Comparison of ENCODE assay signal across 25 cellular contexts in genomic region chr19:49415810-49416200, GRCh38. TPM values are rescaled to one million over a fixed set of nuclear protein-coding genes. Genes with fewer than 3 reads are reported as not detected.
DNase-seq lines count a peak whose midpoint lies in the region; FAIRE-seq and TF ChIP-seq lines count a peak whose summit lies in the region.
"Had no signal": no experiment of that assay in that cellular context is flagged by ENCODE, and none has a peak within 500 bp of the region (broad histone marks: within the 10 kb centered on the region; RNA-seq: fewer than 3 reads in every experiment).

No MANE protein-coding gene starts in this region.

- peak overlapping the region in 9 of 11 experiments; percentile 40 to 78 (median 72); a peak in 13 of 22 replicates for H3K9ac ChIP-seq in BLaER1 treated with 17β-estradiol and CSF1 and Interleukin-3, amounts not matched to agents 10 nM and 100 nM

- H2AFZ ChIP-seq in OCI-LY7 (ENCODE audit: low read length) (peak overlapping the region; percentile 45), osteoblast (ENCODE audit: low read length) (no peak overlapping the region)

- TF ChIP-seq CTCF in OCI-LY7 (conservative IDR thresholded peaks at IDR 0.05; ENCODE audit: low read length) (no peak), osteoblast (IDR thresholded peaks at IDR 0.05; ENCODE audit: extremely low read depth, low read depth, low read length) (no peak), osteocyte (IDR thresholded peaks at IDR 0.05) (no peak), glutamatergic neuron (IDR thresholded peaks at IDR 0.05; ENCODE audit: partially characterized antibody, unreplicated experiment) (no peak), esophagus squamous epithelium (IDR thresholded peaks at IDR 0.05) (no peak)

- DNase-seq in GM12891 (ENCODE audit: insufficient read length, low spot score): no peak
- DNase-seq in OCI-LY7 (ENCODE audit: low spot score): no peak
- peak; percentile 76 for DNase-seq in osteoblast (ENCODE audit: insufficient read length, low spot score, missing footprints)
- no peak for DNase-seq in osteocyte (ENCODE audit: extremely low spot score, unreplicated experiment)
- DNase-seq in glutamatergic neuron: no peak
- no peak for DNase-seq in esophagus squamous epithelium (lab: John Stamatoyannopoulos, UW)
- DNase-seq: Caco-2; NCI-H1092 treated with DMSO at 0.1 percent for 48 hours; NCI-H146; NCI-H2029; NCI-H2227 treated with DMSO at 0.1 percent for 48 hours; NCI-H510A; NK-92 treated with Interleukin-12 subunit alpha and Interleukin-12 subunit beta, amount 100 ng/mL, for 24 hours; OCI-M1; SJCRH30; T-helper 1 cell had no signal

- peaks cover 1% of the 10 kb centered on the region for H3K4me1 Mint-ChIP-seq in osteocyte (ENCODE audit: unreplicated experiment)
- H3K4me1 Mint-ChIP-seq in glutamatergic neuron (ENCODE audit: low read depth, unreplicated experiment): peaks cover 10% of the 10 kb centered on the region

- H3K36me3 Mint-ChIP-seq in osteocyte (ENCODE audit: unreplicated experiment): no peaks in the 10 kb centered on the region
- no peaks in the 10 kb centered on the region for H3K36me3 Mint-ChIP-seq in glutamatergic neuron (ENCODE audit: unreplicated experiment)
- H3K36me3 Mint-ChIP-seq: CD4-positive, alpha-beta memory T cell had no signal

- H3K4me3 Mint-ChIP-seq in osteocyte (ENCODE audit: unreplicated experiment) (no peak overlapping the region), glutamatergic neuron (ENCODE audit: unreplicated experiment) (no peak overlapping the region)
- H3K4me3 Mint-ChIP-seq: CD4-positive, alpha-beta memory T cell had no signal

- H3K9me3 ChIP-seq in BLaER1 treated with 17β-estradiol and CSF1 and Interleukin-3, amounts not matched to agents 10 nM and 100 nM (replicated peaks in 1 of 11): peaks cover 0 to 3% (median under 1%) of the 10 kb centered on the region in 11 experiments; a peak in 8 of 22 replicates
- H3K9me3 ChIP-seq in OCI-LY7 (ENCODE audit: low read length) (no peaks in the 10 kb centered on the region), osteoblast (ENCODE audit: low read depth, low read length) (no peaks in the 10 kb centered on the region), esophagus squamous epithelium (no peaks in the 10 kb centered on the region)
- H3K9me3 ChIP-seq: BE2C, Caco-2, SJCRH30 had no signal

- peak; percentile 40 for FAIRE-seq in GM12891 (lab: Jason Lieb, UNC)
- FAIRE-seq: G401.6, GM19239, RCC 7860 had no signal

- intact Hi-C loops in OCI-LY7 (cut with micrococcal nuclease; ENCODE audit: unreplicated experiment) (no loop called here), esophagus squamous epithelium (cut with DNase I) (no loop called here)

- H3K4me1 ChIP-seq in BLaER1 treated with 17β-estradiol and CSF1 and Interleukin-3, amounts not matched to agents 10 nM and 100 nM: peaks cover 82 to 93% (median 87%) of the 10 kb centered on the region in 10 experiments
- H3K4me1 ChIP-seq in OCI-LY7 (ENCODE audit: insufficient read depth, low read length, poor library complexity, severe bottlenecking): peaks cover 60% of the 10 kb centered on the region
- peaks cover 12% of the 10 kb centered on the region for H3K4me1 ChIP-seq in osteoblast (ENCODE audit: insufficient read depth, low read length)
- H3K4me1 ChIP-seq in esophagus squamous epithelium: peaks cover 0 to 5% (median 1%) of the 10 kb centered on the region in 3 donors
- H3K4me1 ChIP-seq: SJCRH30 had no signal

- H3K79me2 ChIP-seq in OCI-LY7 (ENCODE audit: insufficient read depth, low read depth, low read length) (no peaks in the 10 kb centered on the region), osteoblast (ENCODE audit: insufficient read depth, low read length) (no peaks in the 10 kb centered on the region)

- H3K4me2 ChIP-seq in BLaER1 treated with 17β-estradiol and CSF1 and Interleukin-3, amounts not matched to agents 10 nM and 100 nM: peak overlapping the region; percentile 79 to 99 (median 93)
- H3K4me2 ChIP-seq in OCI-LY7 (ENCODE audit: low read length) (peak overlapping the region; percentile 39; the same call in 1 of the 2 replicates), osteoblast (ENCODE audit: insufficient read depth, low read length) (no peak overlapping the region)

- peaks cover 44% of the 10 kb centered on the region for H3K27me3 Mint-ChIP-seq in osteocyte (ENCODE audit: unreplicated experiment)
- H3K27me3 Mint-ChIP-seq in glutamatergic neuron (ENCODE audit: unreplicated experiment): peaks cover 17% of the 10 kb centered on the region

- no peaks in the 10 kb centered on the region for H4K20me1 ChIP-seq in BLaER1 treated with 17β-estradiol and CSF1 and Interleukin-3, amounts not matched to agents 10 nM and 100 nM
- H4K20me1 ChIP-seq in OCI-LY7 (ENCODE audit: insufficient read depth, low read length) (no peaks in the 10 kb centered on the region), osteoblast (ENCODE audit: insufficient read depth, low read length) (no peaks in the 10 kb centered on the region)

- H3K9me3 Mint-ChIP-seq in osteocyte (ENCODE audit: unreplicated experiment) (no peaks in the 10 kb centered on the region), glutamatergic neuron (ENCODE audit: unreplicated experiment) (peaks cover 1% of the 10 kb centered on the region)
- H3K9me3 Mint-ChIP-seq: CD4-positive, alpha-beta memory T cell had no signal

- CTCF ChIA-PET in OCI-LY7 (lab: Charles Lee; ENCODE audit: unreplicated experiment): no interaction called here

- 80 to 83% methylated on average over 2 of the region's 2 CpGs for WGBS in esophagus squamous epithelium, 2 donors

- H3K9me2 ChIP-seq in OCI-LY7 (ENCODE audit: insufficient read depth, low read length): no peaks in the 10 kb centered on the region

- H3K4me3 ChIP-seq in BLaER1 treated with 17β-estradiol and CSF1 and Interleukin-3, amounts not matched to agents 10 nM and 100 nM: peak overlapping the region in 4 of 10 experiments; percentile 12 to 43 (median 28); a peak in 2 of 20 replicates
- H3K4me3 ChIP-seq in OCI-LY7 (ENCODE audit: low read depth, low read length, poor library complexity, severe bottlenecking): no peak overlapping the region
- no peak overlapping the region for H3K4me3 ChIP-seq in osteoblast (ENCODE audit: insufficient read depth, low read length)
- H3K4me3 ChIP-seq in esophagus squamous epithelium: no peak overlapping the region
- H3K4me3 ChIP-seq: SJCRH30 had no signal

- TF ChIP-seq POLR2A in GM12891 (IDR thresholded peaks at IDR 0.05; ENCODE audit: low read depth, low read length): no peak
- TF ChIP-seq POLR2A in esophagus squamous epithelium (IDR thresholded peaks at IDR 0.05): no peak

- no peak overlapping the region for H3K27ac Mint-ChIP-seq in osteocyte (ENCODE audit: unreplicated experiment)
- no peak overlapping the region for H3K27ac Mint-ChIP-seq in glutamatergic neuron (ENCODE audit: unreplicated experiment)

- peak overlapping the region; percentile 12 to 86 (median 80); a peak in 21 of 22 replicates for H3K27ac ChIP-seq in BLaER1 treated with 17β-estradiol and CSF1 and Interleukin-3, amounts not matched to agents 10 nM and 100 nM
- H3K27ac ChIP-seq in OCI-LY7 (ENCODE audit: low read depth, low read length, poor library complexity, severe bottlenecking) (no peak overlapping the region), osteoblast (ENCODE audit: low read depth, low read length) (no peak overlapping the region), esophagus squamous epithelium (no peak overlapping the region)
- H3K27ac ChIP-seq: SJCRH30 had no signal

- POLR2A ChIA-PET in OCI-LY7 (lab: Charles Lee): no interaction called here

- H3K36me3 ChIP-seq in BLaER1 treated with 17β-estradiol and CSF1 and Interleukin-3, amounts not matched to agents 10 nM and 100 nM: no peaks in the 10 kb centered on the region
- no peaks in the 10 kb centered on the region for H3K36me3 ChIP-seq in OCI-LY7 (ENCODE audit: insufficient read depth, low read length)
- H3K36me3 ChIP-seq in osteoblast (ENCODE audit: insufficient read depth, low read length): no peaks in the 10 kb centered on the region
- H3K36me3 ChIP-seq in esophagus squamous epithelium: no peaks in the 10 kb centered on the region
- H3K36me3 ChIP-seq: BE2C, SJCRH30 had no signal

- H3K27me3 ChIP-seq in BLaER1 treated with 17β-estradiol and CSF1 and Interleukin-3, amounts not matched to agents 10 nM and 100 nM: peaks cover 14 to 23% (median 19%) of the 10 kb centered on the region in 11 experiments
- H3K27me3 ChIP-seq in osteoblast (ENCODE audit: insufficient read depth, low read length): peaks cover 34% of the 10 kb centered on the region
- peaks cover 0 to 61% (median under 1%) of the 10 kb centered on the region in 4 donors for H3K27me3 ChIP-seq in esophagus squamous epithelium

- no TSS peak for BruUV-seq in OCI-LY7 (replicated peaks; lab: Mats Ljungman, UMichigan)

TF ChIP-seq in GM12891, 5 proteins besides CTCF, POLR2A, EP300 and RAD21 (continues in another document):
- TF ChIP-seq POLR2AphosphoS5 (IDR thresholded peaks at IDR 0.05; ENCODE audit: low read depth, low read length): no peak

RNA-seq across cellular contexts. Expression of gene PTH2, which starts 7.4 kb away (rescaled TPM):
- not detected for polyA plus RNA-seq in GM12891 (2012; ENCODE audit: low read depth, missing spikeins)
- total RNA-seq in OCI-LY7 (2014; rRNA removed; shearing (Covaris generic)): 0.66 TPM in 1 of 2 replicates, not detected in the other
- 1.7 TPM in 1 of 2 replicates, not detected in the other for total RNA-seq in OCI-LY7 (2022)
- not detected in 2 replicates for total RNA-seq in osteoblast
- not detected in 2 replicates for total RNA-seq in osteocyte
- total RNA-seq in glutamatergic neuron (ENCODE audit: unreplicated experiment): 2.5 TPM
- not detected for total RNA-seq in esophagus squamous epithelium
- total RNA-seq: A673; Caco-2; CD4-positive, alpha-beta memory T cell; Daoy; H4; SJCRH30 had no signal
- polyA plus RNA-seq: CD4-positive, alpha-beta memory T cell had no signal

RNA-seq across cellular contexts. Expression of gene GFY, which starts 9.4 kb away (rescaled TPM):
- not detected for polyA plus RNA-seq in GM12891 (2012; ENCODE audit: low read depth, missing spikeins)
- not detected in 2 replicates for total RNA-seq in OCI-LY7 (2014; rRNA removed; shearing (Covaris generic))
- total RNA-seq in OCI-LY7 (2022) (not detected in 2 replicates), osteoblast (not detected in 2 replicates), osteocyte (not detected in 2 replicates), glutamatergic neuron (ENCODE audit: unreplicated experiment) (0.88 TPM), esophagus squamous epithelium (not detected)
- total RNA-seq: A673; CD4-positive, alpha-beta memory T cell; Daoy; H4; SJCRH30 had no signal
- polyA plus RNA-seq: CD4-positive, alpha-beta memory T cell had no signal

RNA-seq across cellular contexts. Expression of gene SLC17A7, which starts 25.5 kb away (rescaled TPM):
- 0.09 TPM for polyA plus RNA-seq in GM12891 (2012; ENCODE audit: low read depth, missing spikeins)
- 0.13 and 1.3 TPM in 2 replicates for total RNA-seq in OCI-LY7 (2014; rRNA removed; shearing (Covaris generic))
- total RNA-seq in OCI-LY7 (2022): 1.3 and 1.5 TPM in 2 replicates
- under 0.01 TPM in 2 replicates for total RNA-seq in osteoblast
- 0.34 and 0.54 TPM in 2 replicates for total RNA-seq in osteocyte
- 188 TPM for total RNA-seq in glutamatergic neuron (ENCODE audit: unreplicated experiment)
- 1 to 10 TPM in 1 of 4 donors, under 1 TPM in 3; 0.13 to 1.5 (median 0.40) TPM for total RNA-seq in esophagus squamous epithelium
- total RNA-seq: Daoy had no signal
- polyA plus RNA-seq: CD4-positive, alpha-beta memory T cell had no signal

RNA-seq across cellular contexts. Expression of gene KASH5, which starts 27.8 kb away (rescaled TPM):
- polyA plus RNA-seq in GM12891 (2012; ENCODE audit: low read depth, missing spikeins): 0.18 TPM
- total RNA-seq in OCI-LY7 (2014; rRNA removed; shearing (Covaris generic)): 12.0 and 15.9 TPM in 2 replicates
- total RNA-seq in OCI-LY7 (2022): 16.3 and 19.4 TPM in 2 replicates
- total RNA-seq in osteoblast: not detected in 2 replicates
- not detected in 2 replicates for total RNA-seq in osteocyte
- total RNA-seq in glutamatergic neuron (ENCODE audit: unreplicated experiment): 0.49 TPM
- not detected for total RNA-seq in esophagus squamous epithelium
- total RNA-seq: Daoy, H4, SJCRH30 had no signal
- polyA plus RNA-seq: CD4-positive, alpha-beta memory T cell had no signal

RNA-seq across cellular contexts. Expression of gene PIH1D1, which starts 35.8 kb away (rescaled TPM):
- 116 TPM for polyA plus RNA-seq in GM12891 (2012; ENCODE audit: low read depth, missing spikeins)
- total RNA-seq in OCI-LY7 (2014; rRNA removed; shearing (Covaris generic)): 114 and 117 TPM in 2 replicates
- total RNA-seq in OCI-LY7 (2022) (93.2 and 95.5 TPM in 2 replicates), osteoblast (79.3 and 80.7 TPM in 2 replicates), osteocyte (80.2 and 84.5 TPM in 2 replicates), glutamatergic neuron (ENCODE audit: unreplicated experiment) (104 TPM), esophagus squamous epithelium (10 to 100 TPM; 54.4 to 91.2 (median 67.2) TPM)

Comparison
In these comparisons a context has a peak if more than half of its experiments do, and no peak if none do; other contexts are left out.
1. H3K27ac ChIP-seq: peak in BLaER1 treated with 17β-estradiol and CSF1 and Interleukin-3, amounts not matched to agents 10 nM and 100 nM (11 of 11); none in OCI-LY7 (single experiment), osteoblast (single experiment) and esophagus squamous epithelium (0 of 4).
2. RNA of gene SLC17A7, which starts 25.5 kb away (total RNA-seq): 188 TPM in glutamatergic neuron (single experiment); 0.13 to 1.5 TPM in OCI-LY7, 0.13 to 1.5 TPM in esophagus squamous epithelium, 0.34 to 0.54 TPM in osteocyte and under 0.01 TPM in osteoblast; every median in the first group is over 10 times any median in the second.